In the genomic region with DNA sequence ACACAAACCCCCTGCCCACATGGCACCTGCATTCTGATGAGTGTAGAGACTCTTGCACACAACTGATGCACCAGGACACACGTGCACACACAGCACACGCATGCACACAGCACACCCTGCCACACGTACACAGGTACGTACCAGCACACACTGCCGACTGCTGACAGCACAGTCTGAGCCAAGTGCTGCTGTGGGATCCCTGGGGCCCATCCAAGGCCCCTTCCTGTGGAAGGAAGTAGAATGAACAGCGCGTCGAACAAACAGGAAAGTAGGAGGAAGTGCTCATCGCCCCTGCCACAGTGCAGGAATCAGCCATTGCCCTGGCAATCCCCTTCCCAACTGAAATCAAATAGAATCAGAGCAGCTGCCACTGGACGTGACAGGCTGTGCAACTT, we compare ENCODE assay signal across 10 cellular contexts. TPM values are rescaled to one million over a fixed set of nuclear protein-coding genes. Genes with fewer than 3 reads are reported as not detected.
DNase-seq lines count a peak whose midpoint lies in the region; ATAC-seq and TF ChIP-seq lines count a peak whose summit lies in the region.
"Had no signal": no experiment of that assay in that cellular context is flagged by ENCODE, and none has a peak within 500 bp of the region (broad histone marks: within the 10 kb centered on the region; RNA-seq: fewer than 3 reads in every experiment).

No MANE protein-coding gene starts in this region.

- WGBS in testis, 2 donors = 78 to 79% methylated on average over 10 of the region's 10 CpGs

- H3K36me3 Mint-ChIP-seq in T-helper 2 cell treated with Interferon-gamma antibody and Interleukin-4, amounts not matched to agents 5 μg/mL and 100 μg/mL, for 36 hours (ENCODE audit: low read depth) = peaks cover 21% of the 10 kb centered on the region
- peaks cover 11% of the 10 kb centered on the region for H3K36me3 Mint-ChIP-seq in activated naive CD4-positive, alpha-beta T cell treated with anti-CD3 and anti-CD28 coated beads, Interleukin-2, amount 10 ng/mL, durations not matched to agents 7 days and 5 days

- TF ChIP-seq POLR2A in testis (IDR thresholded peaks at IDR 0.05) = no peak

- H3K4me3 Mint-ChIP-seq in T-helper 2 cell treated with Interferon-gamma antibody and Interleukin-4, amounts not matched to agents 5 μg/mL and 100 μg/mL, for 36 hours = no peak overlapping the region
- H3K4me3 Mint-ChIP-seq in activated naive CD4-positive, alpha-beta T cell treated with anti-CD3 and anti-CD28 coated beads, Interleukin-2, amount 10 ng/mL, durations not matched to agents 7 days and 5 days = no peak overlapping the region

- H3K27me3 ChIP-seq in left lung = no peaks in the 10 kb centered on the region
- H3K27me3 ChIP-seq in testis = no peaks in the 10 kb centered on the region

- H3K27ac Mint-ChIP-seq in T-helper 2 cell treated with Interferon-gamma antibody and Interleukin-4, amounts not matched to agents 5 μg/mL and 100 μg/mL, for 36 hours = peak overlapping the region; percentile 29
- H3K27ac Mint-ChIP-seq in activated naive CD4-positive, alpha-beta T cell treated with anti-CD3 and anti-CD28 coated beads, Interleukin-2, amount 10 ng/mL, durations not matched to agents 7 days and 5 days = no peak overlapping the region

- no peak for DNase-seq in T-helper 2 cell treated with Interferon-gamma antibody and Interleukin-4, amounts not matched to agents 5 μg/mL and 100 μg/mL, for 36 hours (ENCODE audit: low spot score)
- DNase-seq in T-helper 2 cell (no peak), left lung (peak; percentile 32 to 67), testis (peak; percentile 2), OCI-M1 (lab: John Stamatoyannopoulos, UW) (no peak), NCI-H345 treated with DMSO at 0.1 percent for 48 hours (lab: John Stamatoyannopoulos, UW; ENCODE audit: unreplicated experiment) (no peak)
- DNase-seq in activated naive CD4-positive, alpha-beta T cell treated with anti-CD3 and anti-CD28 coated beads, Interleukin-2, amount 10 ng/mL, durations not matched to agents 7 days and 5 days = peak; percentile 22
- DNase-seq: anterior cingulate cortex, SW 1271 had no signal

- H3K4me3 ChIP-seq in left lung (no peak overlapping the region), testis (no peak overlapping the region)

- ATAC-seq in left lung (no peak), GM18873 (IDR thresholded peaks at IDR 0.05; ENCODE audit: low FRiP score, unreplicated experiment) (no peak)

- no peaks in the 10 kb centered on the region for H3K27me3 Mint-ChIP-seq in T-helper 2 cell treated with Interferon-gamma antibody and Interleukin-4, amounts not matched to agents 5 μg/mL and 100 μg/mL, for 36 hours (ENCODE audit: low read depth)
- peaks cover 4% of the 10 kb centered on the region for H3K27me3 Mint-ChIP-seq in activated naive CD4-positive, alpha-beta T cell treated with anti-CD3 and anti-CD28 coated beads, Interleukin-2, amount 10 ng/mL, durations not matched to agents 7 days and 5 days

- peaks cover 12% of the 10 kb centered on the region for H3K4me1 Mint-ChIP-seq in T-helper 2 cell treated with Interferon-gamma antibody and Interleukin-4, amounts not matched to agents 5 μg/mL and 100 μg/mL, for 36 hours (ENCODE audit: low read depth)
- H3K4me1 Mint-ChIP-seq in activated naive CD4-positive, alpha-beta T cell treated with anti-CD3 and anti-CD28 coated beads, Interleukin-2, amount 10 ng/mL, durations not matched to agents 7 days and 5 days = peaks cover 26% of the 10 kb centered on the region

- H3K36me3 ChIP-seq in left lung = peaks cover 0 to 22% of the 10 kb centered on the region in 2 donors
- no peaks in the 10 kb centered on the region for H3K36me3 ChIP-seq in testis (ENCODE audit: low read depth, missing control alignments)

- H3K4me1 ChIP-seq in left lung (peaks cover 4 to 59% of the 10 kb centered on the region in 2 donors), testis (no peaks in the 10 kb centered on the region)

- CTCF ChIA-PET in activated naive CD4-positive, alpha-beta T cell treated with anti-CD3 and anti-CD28 coated beads, Interleukin-2, amount 10 ng/mL, durations not matched to agents 7 days and 5 days (lab: Charles Lee) = interaction anchor here (1.1 to 6.0 kb wide), 8 partner anchors 9 to 152 kb away, joined by 3 to 40 read pairs (median 16); no protein-coding TSS in a partner anchor

- H3K9me3 ChIP-seq in left lung = no peaks in the 10 kb centered on the region
- H3K9me3 ChIP-seq in testis = no peaks in the 10 kb centered on the region

- intact Hi-C loops in left lung (cut with DNase I) (loop anchor here in 1 of 2 donors (5.0 to 10.0 kb wide), 2 partner anchors 101 to 289 kb away; a partner anchor contains a TSS), testis (cut with DNase I; ENCODE audit: low total_unique reads) (loop anchor here (5.0 to 10.0 kb wide), 2 partner anchors 101 to 289 kb away; a partner anchor contains a TSS)

- TF ChIP-seq CTCF in left lung (IDR thresholded peaks at IDR 0.05) (no peak), testis (IDR thresholded peaks at IDR 0.05) (no peak)

- H3K9me3 Mint-ChIP-seq in T-helper 2 cell treated with Interferon-gamma antibody and Interleukin-4, amounts not matched to agents 5 μg/mL and 100 μg/mL, for 36 hours = no peaks in the 10 kb centered on the region
- no peaks in the 10 kb centered on the region for H3K9me3 Mint-ChIP-seq in activated naive CD4-positive, alpha-beta T cell treated with anti-CD3 and anti-CD28 coated beads, Interleukin-2, amount 10 ng/mL, durations not matched to agents 7 days and 5 days

- peak overlapping the region in 1 of 2 donors; percentile 47 for H3K27ac ChIP-seq in left lung
- H3K27ac ChIP-seq in testis = no peak overlapping the region

RNA-seq across cellular contexts. Expression of a gene that starts 57.9 kb away (rescaled TPM):
- 100 to 1,000 TPM in 1 of 2 donors, 10 to 100 TPM in 1; 88.4 to 244 TPM for total RNA-seq in left lung
- 10 to 100 TPM in 1 of 2 donors, 1 to 10 TPM in 1; 5.0 to 13.0 TPM for total RNA-seq in testis
- polyA plus RNA-seq in testis (ENCODE audit: insufficient read depth, low read depth, low replicate concordance) = 13.7 TPM

Comparison
In these comparisons a context has a peak if more than half of its experiments do, and no peak if none do; other contexts are left out.
1. DNase-seq: peak in activated naive CD4-positive, alpha-beta T cell treated with anti-CD3 and anti-CD28 coated beads, Interleukin-2, amount 10 ng/mL, durations not matched to agents 7 days and 5 days (single experiment), left lung (2 of 2) and testis (single experiment); none in T-helper 2 cell treated with Interferon-gamma antibody and Interleukin-4, amounts not matched to agents 5 μg/mL and 100 μg/mL, for 36 hours (single experiment), T-helper 2 cell (0 of 5), OCI-M1 (single experiment) and NCI-H345 treated with DMSO at 0.1 percent for 48 hours (single experiment).
2. RNA of a gene that starts 57.9 kb away (total RNA-seq): 88.4 to 244 TPM in left lung; 5.0 to 13.0 TPM in testis; every median in the first group is over 4 times any median in the second.